ENCODE assay signal across 1 cellular context in the genomic region with DNA sequence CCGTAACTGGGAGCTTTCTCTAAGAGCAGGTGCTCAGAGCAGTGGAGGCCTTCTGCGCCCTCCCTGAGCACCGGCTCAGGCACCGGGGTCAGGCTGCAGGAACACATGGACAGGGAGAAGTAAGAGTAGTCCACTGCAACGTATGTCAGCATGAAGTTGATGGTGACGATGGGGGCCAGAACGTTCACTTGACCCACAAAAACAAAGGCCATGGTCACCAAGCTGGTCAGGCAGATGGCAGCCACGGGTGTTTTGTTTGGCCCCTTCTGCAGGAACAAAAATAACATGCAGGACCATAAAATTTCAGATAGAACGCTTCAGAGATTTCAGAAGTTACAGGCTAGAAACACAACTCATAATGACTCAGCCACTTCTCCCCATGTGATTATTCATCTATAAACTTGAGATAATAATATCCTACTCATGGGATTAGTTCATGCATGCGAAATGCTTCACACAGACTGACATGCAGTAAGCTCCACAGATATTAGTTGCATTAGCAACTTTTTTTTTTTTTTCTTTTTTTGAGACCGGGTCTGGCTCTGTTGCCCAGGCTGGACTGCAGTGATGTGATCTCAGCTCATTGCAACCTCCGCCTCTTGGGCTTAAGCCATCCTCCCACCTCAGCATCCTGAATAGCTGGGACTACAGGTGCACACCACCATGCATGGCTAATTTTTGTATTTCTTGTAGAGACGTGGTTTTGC.
TF ChIP-seq lines count a peak whose summit lies in the region.

No MANE protein-coding gene starts in this region.

TF ChIP-seq in GM23338, 12 proteins besides CTCF, POLR2A, EP300 and RAD21 (continued from another document):
- TF ChIP-seq, protein P1, sequence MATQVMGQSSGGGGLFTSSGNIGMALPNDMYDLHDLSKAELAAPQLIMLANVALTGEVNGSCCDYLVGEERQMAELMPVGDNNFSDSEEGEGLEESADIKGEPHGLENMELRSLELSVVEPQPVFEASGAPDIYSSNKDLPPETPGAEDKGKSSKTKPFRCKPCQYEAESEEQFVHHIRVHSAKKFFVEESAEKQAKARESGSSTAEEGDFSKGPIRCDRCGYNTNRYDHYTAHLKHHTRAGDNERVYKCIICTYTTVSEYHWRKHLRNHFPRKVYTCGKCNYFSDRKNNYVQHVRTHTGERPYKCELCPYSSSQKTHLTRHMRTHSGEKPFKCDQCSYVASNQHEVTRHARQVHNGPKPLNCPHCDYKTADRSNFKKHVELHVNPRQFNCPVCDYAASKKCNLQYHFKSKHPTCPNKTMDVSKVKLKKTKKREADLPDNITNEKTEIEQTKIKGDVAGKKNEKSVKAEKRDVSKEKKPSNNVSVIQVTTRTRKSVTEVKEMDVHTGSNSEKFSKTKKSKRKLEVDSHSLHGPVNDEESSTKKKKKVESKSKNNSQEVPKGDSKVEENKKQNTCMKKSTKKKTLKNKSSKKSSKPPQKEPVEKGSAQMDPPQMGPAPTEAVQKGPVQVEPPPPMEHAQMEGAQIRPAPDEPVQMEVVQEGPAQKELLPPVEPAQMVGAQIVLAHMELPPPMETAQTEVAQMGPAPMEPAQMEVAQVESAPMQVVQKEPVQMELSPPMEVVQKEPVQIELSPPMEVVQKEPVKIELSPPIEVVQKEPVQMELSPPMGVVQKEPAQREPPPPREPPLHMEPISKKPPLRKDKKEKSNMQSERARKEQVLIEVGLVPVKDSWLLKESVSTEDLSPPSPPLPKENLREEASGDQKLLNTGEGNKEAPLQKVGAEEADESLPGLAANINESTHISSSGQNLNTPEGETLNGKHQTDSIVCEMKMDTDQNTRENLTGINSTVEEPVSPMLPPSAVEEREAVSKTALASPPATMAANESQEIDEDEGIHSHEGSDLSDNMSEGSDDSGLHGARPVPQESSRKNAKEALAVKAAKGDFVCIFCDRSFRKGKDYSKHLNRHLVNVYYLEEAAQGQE (IDR thresholded peaks at IDR 0.05; ENCODE audit: unreplicated experiment): no peak
- TF ChIP-seq, protein P2, sequence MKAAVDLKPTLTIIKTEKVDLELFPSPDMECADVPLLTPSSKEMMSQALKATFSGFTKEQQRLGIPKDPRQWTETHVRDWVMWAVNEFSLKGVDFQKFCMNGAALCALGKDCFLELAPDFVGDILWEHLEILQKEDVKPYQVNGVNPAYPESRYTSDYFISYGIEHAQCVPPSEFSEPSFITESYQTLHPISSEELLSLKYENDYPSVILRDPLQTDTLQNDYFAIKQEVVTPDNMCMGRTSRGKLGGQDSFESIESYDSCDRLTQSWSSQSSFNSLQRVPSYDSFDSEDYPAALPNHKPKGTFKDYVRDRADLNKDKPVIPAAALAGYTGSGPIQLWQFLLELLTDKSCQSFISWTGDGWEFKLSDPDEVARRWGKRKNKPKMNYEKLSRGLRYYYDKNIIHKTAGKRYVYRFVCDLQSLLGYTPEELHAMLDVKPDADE (IDR thresholded peaks at IDR 0.05): no peak
- TF ChIP-seq STAT1 (IDR thresholded peaks at IDR 0.05; ENCODE audit: unreplicated experiment) (no peak), ZNF114 (CRISPR knock-in tag; IDR thresholded peaks at IDR 0.05) (no peak), ZNF331 (CRISPR knock-in tag; IDR thresholded peaks at IDR 0.05; ENCODE audit: low read depth) (no peak), EZH2phosphoT487 (IDR thresholded peaks at IDR 0.05; ENCODE audit: unreplicated experiment) (no peak), CREB1 (CRISPR knock-in tag; IDR thresholded peaks at IDR 0.05; ENCODE audit: low read depth) (no peak), NANOG (IDR thresholded peaks at IDR 0.05; ENCODE audit: borderline replicate concordance) (no peak), JUNB (IDR thresholded peaks at IDR 0.05; ENCODE audit: unreplicated experiment) (no peak), POLR2AphosphoS5 (IDR thresholded peaks at IDR 0.05; ENCODE audit: low read depth) (no peak)
